Comparison of ENCODE assay signal across 1 cellular context in genomic region chr17:69327060-69327831, GRCh38.
TF ChIP-seq lines count a peak whose summit lies in the region.

Gene ABCA5 (minus strand): TSS chr17:69327133. CDS start chr17:69314415, 12,718 bp downstream.

TF ChIP-seq in H1, 55 proteins besides CTCF, POLR2A, EP300 and RAD21:
- TF ChIP-seq GTF2F1 (IDR thresholded peaks at IDR 0.05; ENCODE audit: borderline replicate concordance, low read depth, low read length) (no peak), CHD7 (IDR thresholded peaks at IDR 0.05; ENCODE audit: insufficient replicate concordance, low read length) (no peak), HDAC6 (IDR thresholded peaks at IDR 0.05; ENCODE audit: low read depth, low read length) (no peak), BACH1 (IDR thresholded peaks at IDR 0.05; ENCODE audit: low read length) (peak; percentile 69), HDAC2 (IDR thresholded peaks at IDR 0.05; ENCODE audit: borderline replicate concordance in 1 of 2, low read depth in 2 of 2, low read length in 2 of 2) (peak; percentile 59 to 91; a peak in 2 of 4 replicates), SP1 (IDR thresholded peaks at IDR 0.05; ENCODE audit: low read depth, low read length) (no peak), TEAD4 (IDR thresholded peaks at IDR 0.05; ENCODE audit: low read depth, low read length) (no peak), RBBP5 (IDR thresholded peaks at IDR 0.05; ENCODE audit: borderline replicate concordance, low read depth, low read length) (peak; percentile 94), SRF (IDR thresholded peaks at IDR 0.05; ENCODE audit: low read depth, low read length) (no peak), GABPA (IDR thresholded peaks at IDR 0.05; ENCODE audit: borderline replicate concordance, insufficient read depth, low read length) (no peak), KDM4A (IDR thresholded peaks at IDR 0.05; ENCODE audit: low read depth, low read length, severe bottlenecking) (peak; percentile 72), BRCA1 (IDR thresholded peaks at IDR 0.05; ENCODE audit: low read depth, low read length) (no peak), ZNF274 (IDR thresholded peaks at IDR 0.05; ENCODE audit: borderline replicate concordance, extremely low read depth, low read length) (no peak), JUN (IDR thresholded peaks at IDR 0.05; ENCODE audit: low read depth, low read length) (no peak), SP2 (IDR thresholded peaks at IDR 0.05; ENCODE audit: low read length) (no peak), ATF3 (IDR thresholded peaks at IDR 0.05; ENCODE audit: insufficient read depth, low read depth, low read length) (no peak), JUND (IDR thresholded peaks at IDR 0.05; ENCODE audit: low read length) (no peak), CTBP2 (IDR thresholded peaks at IDR 0.05; ENCODE audit: borderline replicate concordance, insufficient read depth, insufficient read length, low read length) (peak; percentile 50), EZH2 (IDR thresholded peaks at IDR 0.05; ENCODE audit: low read depth, low read length, severe bottlenecking) (no peak), MAX (IDR thresholded peaks at IDR 0.05) (peak; percentile 8; the same call in 1 of the 2 replicates), POLR2AphosphoS5 (IDR thresholded peaks at IDR 0.05; ENCODE audit: low read depth, low read length) (peak; percentile 42; the same call in 1 of the 2 replicates), CREB1 (IDR thresholded peaks at IDR 0.05) (peak; percentile 22; the same call in 1 of the 2 replicates), YY1 (IDR thresholded peaks at IDR 0.05; ENCODE audit: low read depth, low read length) (no peak), SIX5 (IDR thresholded peaks at IDR 0.05; ENCODE audit: low read depth, low read length) (no peak), SP4 (IDR thresholded peaks at IDR 0.05; ENCODE audit: low read length) (no peak), CEBPB (IDR thresholded peaks at IDR 0.05; ENCODE audit: low read depth, low read length) (no peak), ASH2L (IDR thresholded peaks at IDR 0.05; ENCODE audit: low read length) (peak; percentile 90), POU5F1 (IDR thresholded peaks at IDR 0.05; ENCODE audit: low read depth, low read length) (no peak), FOSL1 (IDR thresholded peaks at IDR 0.05; ENCODE audit: insufficient read depth, low read depth, low read length) (no peak), NRF1 (IDR thresholded peaks at IDR 0.05; ENCODE audit: low read depth, low read length) (no peak), SAP30 (IDR thresholded peaks at IDR 0.05; ENCODE audit: insufficient read depth, insufficient replicate concordance, low read length) (no peak), E2F6 (IDR thresholded peaks at IDR 0.05) (peak; percentile 30; the same call in 1 of the 2 replicates), SIRT6 (IDR thresholded peaks at IDR 0.05; ENCODE audit: low read length) (no peak), USF2 (IDR thresholded peaks at IDR 0.05; ENCODE audit: low read length) (no peak), KDM1A (IDR thresholded peaks at IDR 0.05; ENCODE audit: borderline replicate concordance, low read length) (no peak; the same call in 1 of the 2 replicates), CHD2 (IDR thresholded peaks at IDR 0.05; ENCODE audit: low read length) (no peak), CBX5 (IDR thresholded peaks at IDR 0.05; ENCODE audit: low read depth, low read length) (no peak), PHF8 (conservative IDR thresholded peaks at IDR 0.05; ENCODE audit: low read depth, low read length) (peak; percentile 80), EGR1 (IDR thresholded peaks at IDR 0.05; ENCODE audit: borderline replicate concordance, low read depth, low read length) (no peak), RXRA (IDR thresholded peaks at IDR 0.05; ENCODE audit: insufficient read depth, low read depth, low read length) (no peak), TBP (IDR thresholded peaks at IDR 0.05; ENCODE audit: low read depth, low read length) (peak; percentile 25; the same call in 1 of the 2 replicates), RNF2 (IDR thresholded peaks at IDR 0.05; ENCODE audit: borderline replicate concordance, low read depth, low read length, missing control alignments, poor library complexity, severe bottlenecking) (no peak), NANOG (IDR thresholded peaks at IDR 0.05; ENCODE audit: insufficient read depth, low read depth, low read length, poor library complexity, severe bottlenecking) (no peak), CBX8 (IDR thresholded peaks at IDR 0.05; ENCODE audit: borderline replicate concordance, low read depth, low read length) (no peak), TAF7 (optimal IDR thresholded peaks at IDR 0.05; ENCODE audit: borderline replicate concordance, low read depth, low read length) (no peak), TCF12 (IDR thresholded peaks at IDR 0.05; ENCODE audit: low read depth, low read length) (no peak), SUZ12 (IDR thresholded peaks at IDR 0.05; ENCODE audit: low read length) (no peak), SIN3A (conservative IDR thresholded peaks at IDR 0.05 in 1 of 2, IDR thresholded peaks at IDR 0.05 in 1 of 2; ENCODE audit: low read depth in 1 of 2, low read length in 2 of 2) (peak; percentile 76 to 96; a peak in 3 of 4 replicates), BCL11A (IDR thresholded peaks at IDR 0.05; ENCODE audit: low read depth in 2 of 2, low read length in 2 of 2) (no peak), TAF1 (IDR thresholded peaks at IDR 0.05; ENCODE audit: low read depth, low read length) (peak; percentile 55; the same call in 1 of the 2 replicates)
TF ChIP-seq in H1: peak in this region for 14.
